1 cellular context compared by ENCODE assay signal in genomic region chr2:85174943-85175342, GRCh38.
TF ChIP-seq lines count a peak whose summit lies in the region.

No MANE protein-coding gene starts in this region.

TF ChIP-seq in H1, 55 proteins besides CTCF, POLR2A, EP300 and RAD21 (continued from another document):
- TF ChIP-seq NANOG (IDR thresholded peaks at IDR 0.05; ENCODE audit: insufficient read depth, low read depth, low read length, poor library complexity, severe bottlenecking): no peak
- no peak for TF ChIP-seq KDM5A (IDR thresholded peaks at IDR 0.05; ENCODE audit: low read length)
- TF ChIP-seq NRF1 (IDR thresholded peaks at IDR 0.05; ENCODE audit: low read depth, low read length): no peak
- TF ChIP-seq, protein P1, sequence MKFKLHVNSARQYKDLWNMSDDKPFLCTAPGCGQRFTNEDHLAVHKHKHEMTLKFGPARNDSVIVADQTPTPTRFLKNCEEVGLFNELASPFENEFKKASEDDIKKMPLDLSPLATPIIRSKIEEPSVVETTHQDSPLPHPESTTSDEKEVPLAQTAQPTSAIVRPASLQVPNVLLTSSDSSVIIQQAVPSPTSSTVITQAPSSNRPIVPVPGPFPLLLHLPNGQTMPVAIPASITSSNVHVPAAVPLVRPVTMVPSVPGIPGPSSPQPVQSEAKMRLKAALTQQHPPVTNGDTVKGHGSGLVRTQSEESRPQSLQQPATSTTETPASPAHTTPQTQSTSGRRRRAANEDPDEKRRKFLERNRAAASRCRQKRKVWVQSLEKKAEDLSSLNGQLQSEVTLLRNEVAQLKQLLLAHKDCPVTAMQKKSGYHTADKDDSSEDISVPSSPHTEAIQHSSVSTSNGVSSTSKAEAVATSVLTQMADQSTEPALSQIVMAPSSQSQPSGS (IDR thresholded peaks at IDR 0.05; ENCODE audit: low read length): no peak
- TF ChIP-seq CTBP2 (IDR thresholded peaks at IDR 0.05; ENCODE audit: borderline replicate concordance, insufficient read depth, insufficient read length, low read length): no peak
- TF ChIP-seq CBX5 (IDR thresholded peaks at IDR 0.05; ENCODE audit: low read depth, low read length): no peak
- no peak for TF ChIP-seq YY1 (IDR thresholded peaks at IDR 0.05; ENCODE audit: low read depth, low read length)
- no peak for TF ChIP-seq BRCA1 (IDR thresholded peaks at IDR 0.05; ENCODE audit: low read depth, low read length)
- TF ChIP-seq POU5F1 (IDR thresholded peaks at IDR 0.05; ENCODE audit: low read depth, low read length): no peak
